In the genomic region with DNA sequence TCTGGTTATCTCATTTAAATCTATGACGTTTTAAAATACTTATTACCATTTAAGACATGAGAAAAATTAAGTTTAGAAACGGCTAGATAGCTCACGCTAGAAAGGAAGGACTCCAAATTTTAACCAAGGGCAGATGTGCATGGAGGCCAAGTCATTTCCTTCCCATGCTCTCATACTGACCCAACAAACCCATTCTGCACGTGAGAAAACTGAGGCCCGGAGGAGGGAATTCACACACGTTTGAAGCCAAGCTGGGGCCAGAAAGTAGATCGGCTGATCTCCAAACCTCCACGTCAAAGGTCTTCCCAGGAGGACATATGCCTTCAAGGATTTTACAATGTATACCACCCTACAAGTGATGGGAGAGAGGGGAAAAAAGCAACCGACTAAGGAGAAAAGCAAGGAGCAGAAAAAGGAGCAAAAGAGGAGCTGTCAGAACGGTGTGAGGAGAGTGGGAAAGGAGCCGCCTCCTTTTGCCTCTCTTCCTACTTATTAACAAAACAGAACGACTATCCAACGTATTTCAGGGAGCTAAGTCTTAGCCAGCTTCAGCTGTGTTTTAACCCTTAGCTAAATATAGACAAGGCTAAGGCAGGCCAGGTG, we compare ENCODE assay signal across 8 cellular contexts. TPM values are rescaled to one million over a fixed set of nuclear protein-coding genes. Genes with fewer than 3 reads are reported as not detected.
A peak's percentile ranks its signal among the peaks of the same experiment; 100 is the strongest.
DNase-seq lines count a peak whose midpoint lies in the region; ATAC-seq, FAIRE-seq and TF ChIP-seq lines count a peak whose summit lies in the region.

No MANE protein-coding gene starts in this region.

- no peak for TF ChIP-seq RAD21 in A549 (conservative IDR thresholded peaks at IDR 0.05 in 1 of 2, IDR thresholded peaks at IDR 0.05 in 1 of 2)

- ATAC-seq in A549 = peak in 1 of 2 experiments; percentile 37; a peak in 4 of 6 replicates
- ATAC-seq in upper lobe of right lung = no peak
- ATAC-seq in HG02852 (IDR thresholded peaks at IDR 0.05; ENCODE audit: unreplicated experiment) = no peak
- no peak for ATAC-seq in GM19463 (IDR thresholded peaks at IDR 0.05; ENCODE audit: unreplicated experiment)

- BruUV-seq in MCF 10A (replicated peaks; lab: Mats Ljungman, UMichigan) = TSS peak; percentile 81

- 57% methylated on average over 13 of the region's 13 CpGs for WGBS in A549 (ENCODE audit: missing lambda C conversion rate)
- WGBS in lower leg skin, 2 donors = 12 to 16% methylated on average over 13 of the region's 13 CpGs

- FAIRE-seq in A549 (lab: Jason Lieb, UNC) = no peak

- H3K4me3 ChIP-seq in A549 (peak overlapping the region; percentile 69), lower leg skin (ENCODE audit: low read depth, poor library complexity, severe bottlenecking) (peak overlapping the region; percentile 12), upper lobe of right lung (peak overlapping the region; percentile 88)

- H3K4me3 Mint-ChIP-seq in HFFc6 (peak overlapping the region; percentile 95), MCF 10A (ENCODE audit: unreplicated experiment) (peak overlapping the region; percentile 78)

- intact Hi-C loops in MCF 10A (cut with micrococcal nuclease) (loop anchor here (1.0 kb wide), 2 partner anchors 29 to 190 kb away; no protein-coding TSS in a partner anchor), lower leg skin (cut with DNase I; ENCODE audit: low total_unique reads) (no loop called here), upper lobe of right lung (cut with DNase I) (no loop called here)

- POLR2A ChIA-PET in A549 (lab: Yijun Ruan, JAX) = interaction anchor here (0.6 to 1.4 kb wide), 9 partner anchors 9 to 944 kb away, joined by 3 to 4 read pairs (median 3); a partner anchor contains a TSS
- POLR2A ChIA-PET in MCF 10A (lab: Yijun Ruan, JAX) = interaction anchor here (0.6 to 3.3 kb wide), 21 partner anchors 8 to 1964 kb away, joined by 3 to 32 read pairs (median 4); a partner anchor contains a TSS

- H3K36me3 ChIP-seq in upper lobe of right lung = peaks cover 22% of the 10 kb centered on the region

- TF ChIP-seq POLR2A in A549 (IDR thresholded peaks at IDR 0.05; ENCODE audit: low read length) (no peak), lower leg skin (IDR thresholded peaks at IDR 0.05) (no peak)

- H3K27me3 Mint-ChIP-seq in HFFc6 (ENCODE audit: insufficient read depth) (peaks cover 2% of the 10 kb centered on the region; the same call in 1 of the 2 replicates), MCF 10A (ENCODE audit: insufficient read depth, unreplicated experiment) (no peaks in the 10 kb centered on the region)

- peaks cover 22% of the 10 kb centered on the region for H3K4me1 Mint-ChIP-seq in HFFc6 (ENCODE audit: low read depth)
- peaks cover 12% of the 10 kb centered on the region for H3K4me1 Mint-ChIP-seq in MCF 10A (ENCODE audit: insufficient read depth, unreplicated experiment)

- no peak for TF ChIP-seq EP300 in A549 (IDR thresholded peaks at IDR 0.05)

- CTCF ChIA-PET in A549 (lab: Yijun Ruan, JAX) (interaction anchor here (1.2 to 1.9 kb wide), 4 partner anchors 29 to 98 kb away, joined by 3 to 12 read pairs (median 5); no protein-coding TSS in a partner anchor), MCF 10A (lab: Yijun Ruan, JAX) (interaction anchor here (0.9 to 2.1 kb wide), 2 partner anchors 28 to 33 kb away, joined by 3 to 20 read pairs; no protein-coding TSS in a partner anchor)

- H3K9me3 ChIP-seq in A549 (no peaks in the 10 kb centered on the region), upper lobe of right lung (no peaks in the 10 kb centered on the region)

- peak overlapping the region; percentile 84 for H3K4me2 ChIP-seq in A549

- TF ChIP-seq CTCF in A549 (IDR thresholded peaks at IDR 0.05) = no peak
- TF ChIP-seq CTCF in HFFc6 (IDR thresholded peaks at IDR 0.05) = no peak
- no peak for TF ChIP-seq CTCF in MCF 10A (IDR thresholded peaks at IDR 0.05; ENCODE audit: unreplicated experiment)
- no peak for TF ChIP-seq CTCF in lower leg skin (IDR thresholded peaks at IDR 0.05)
- no peak for TF ChIP-seq CTCF in upper lobe of right lung (IDR thresholded peaks at IDR 0.05)

- DNase-seq in A549 (ENCODE audit: low read depth in 1 of 2, low spot score in 1 of 2) (no peak), HFFc6 (no peak), MCF 10A (ENCODE audit: unreplicated experiment) (no peak), lower leg skin (ENCODE audit: low spot score in 2 of 2) (peak; percentile 28 to 72), upper lobe of right lung (no peak), midbrain (lab: John Stamatoyannopoulos, UW) (no peak)

- peaks cover 11% of the 10 kb centered on the region for H3K4me1 ChIP-seq in A549
- H3K4me1 ChIP-seq in upper lobe of right lung = peaks cover 14% of the 10 kb centered on the region

- H3K27ac ChIP-seq in A549 = peak overlapping the region; percentile 94 to 95
- peak overlapping the region; percentile 91 for H3K27ac ChIP-seq in upper lobe of right lung

- no peaks in the 10 kb centered on the region for H3K27me3 ChIP-seq in upper lobe of right lung

- H3K36me3 Mint-ChIP-seq in HFFc6 (ENCODE audit: low read depth) = peaks cover 15% of the 10 kb centered on the region
- H3K36me3 Mint-ChIP-seq in MCF 10A (ENCODE audit: insufficient read depth, unreplicated experiment) = peaks cover 27% of the 10 kb centered on the region

- H3K27ac Mint-ChIP-seq in HFFc6 (peak overlapping the region; percentile 91), MCF 10A (ENCODE audit: low read depth, unreplicated experiment) (peak overlapping the region; percentile 95)

- no peaks in the 10 kb centered on the region for H3K9me3 Mint-ChIP-seq in HFFc6
- H3K9me3 Mint-ChIP-seq in MCF 10A (ENCODE audit: unreplicated experiment) = no peaks in the 10 kb centered on the region

TF ChIP-seq in A549, 52 proteins besides CTCF, POLR2A, EP300 and RAD21:
- TF ChIP-seq, protein P1, sequence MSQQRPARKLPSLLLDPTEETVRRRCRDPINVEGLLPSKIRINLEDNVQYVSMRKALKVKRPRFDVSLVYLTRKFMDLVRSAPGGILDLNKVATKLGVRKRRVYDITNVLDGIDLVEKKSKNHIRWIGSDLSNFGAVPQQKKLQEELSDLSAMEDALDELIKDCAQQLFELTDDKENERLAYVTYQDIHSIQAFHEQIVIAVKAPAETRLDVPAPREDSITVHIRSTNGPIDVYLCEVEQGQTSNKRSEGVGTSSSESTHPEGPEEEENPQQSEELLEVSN (IDR thresholded peaks at IDR 0.05; ENCODE audit: borderline replicate concordance, low read depth) = no peak
- TF ChIP-seq TFCP2L1 (CRISPR knock-in tag; IDR thresholded peaks at IDR 0.05) (no peak; the same call in 1 of the 2 replicates), SMC3 (IDR thresholded peaks at IDR 0.05) (no peak), ZSCAN20 (CRISPR knock-in tag; IDR thresholded peaks at IDR 0.05) (no peak)
- TF ChIP-seq, protein P2, sequence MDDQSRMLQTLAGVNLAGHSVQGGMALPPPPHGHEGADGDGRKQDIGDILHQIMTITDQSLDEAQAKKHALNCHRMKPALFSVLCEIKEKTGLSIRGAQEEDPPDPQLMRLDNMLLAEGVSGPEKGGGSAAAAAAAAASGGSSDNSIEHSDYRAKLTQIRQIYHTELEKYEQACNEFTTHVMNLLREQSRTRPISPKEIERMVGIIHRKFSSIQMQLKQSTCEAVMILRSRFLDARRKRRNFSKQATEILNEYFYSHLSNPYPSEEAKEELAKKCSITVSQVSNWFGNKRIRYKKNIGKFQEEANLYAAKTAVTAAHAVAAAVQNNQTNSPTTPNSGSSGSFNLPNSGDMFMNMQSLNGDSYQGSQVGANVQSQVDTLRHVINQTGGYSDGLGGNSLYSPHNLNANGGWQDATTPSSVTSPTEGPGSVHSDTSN (IDR thresholded peaks at IDR 0.05) = no peak

RNA-seq across cellular contexts. Expression of a gene that starts 0.6 kb away (rescaled TPM):
- 30.5 and 34.8 TPM in 2 replicates for polyA plus RNA-seq in A549 (2011; rRNA removed)
- 9.5 and 10.6 TPM in 2 replicates for polyA plus RNA-seq in A549 (2012; cell fraction: cytosol; rRNA removed)
- polyA plus RNA-seq in A549 (2012; cell fraction: nucleus; rRNA removed) = 6.0 and 10.2 TPM in 2 replicates
- polyA plus RNA-seq in A549 (2017; fragmentation: RNase III; extraction: RNeasy Plus Mini Kit Qiagen cat#74134 plus additional on column Dnase treatment) = 16.1 to 16.8 TPM (median 16.2 TPM) in 3 replicates
- 6.3 and 8.2 TPM in 2 replicates for polyA minus RNA-seq in A549 (2011; rRNA and poly(A)+ RNA removed)
- 10 to 100 TPM in 5 of 6 experiments, 1 to 10 TPM in 1; 9.8 to 12.9 (median 11.7) TPM for total RNA-seq in HFFc6 (2021; fragmentation: NEBNext Ultra II Directional; extraction: Animal tissue kit (Norgen Biotek cat#: 25700))
- total RNA-seq in MCF 10A (2022) = 17.9 and 23.2 TPM in 2 replicates
- total RNA-seq in lower leg skin = 10 to 100 TPM; 17.6 to 23.1 (median 19.4) TPM
- 23.4 TPM for total RNA-seq in upper lobe of right lung

RNA-seq across cellular contexts. Expression of a gene that starts 45.8 kb away (rescaled TPM):
- polyA plus RNA-seq in A549 (2011; rRNA removed) (80.0 and 87.9 TPM in 2 replicates), A549 (2017; fragmentation: RNase III; extraction: RNeasy Plus Mini Kit Qiagen cat#74134 plus additional on column Dnase treatment) (13.1 to 19.8 TPM (median 19.1 TPM) in 3 replicates)
- 15.4 and 15.5 TPM in 2 replicates for polyA plus RNA-seq in A549 (2012; cell fraction: cytosol; rRNA removed)
- polyA plus RNA-seq in A549 (2012; cell fraction: nucleus; rRNA removed) = 3.5 and 7.5 TPM in 2 replicates
- polyA minus RNA-seq in A549 (2011; rRNA and poly(A)+ RNA removed) = 5.2 and 5.8 TPM in 2 replicates
- total RNA-seq in HFFc6 (2021; fragmentation: NEBNext Ultra II Directional; extraction: Animal tissue kit (Norgen Biotek cat#: 25700)) = under 1 TPM in 5 of 6 experiments, not detected in 1; 0.20 to 0.47 (median 0.33) TPM
- total RNA-seq in MCF 10A (2022) (9.5 and 13.8 TPM in 2 replicates), lower leg skin (under 1 TPM in 1 of 4 donors, not detected in 3; 0.49 TPM), upper lobe of right lung (1.6 TPM)

Comparison
In these comparisons a context has a peak if more than half of its experiments do, and no peak if none do; other contexts are left out.
1. DNase-seq: peak in lower leg skin (2 of 2); none in A549 (0 of 2), HFFc6 (single experiment), MCF 10A (single experiment), upper lobe of right lung (single experiment) and midbrain (single experiment).
2. H3K4me3 ChIP-seq: peak in every context shown above with its lines; median percentile 88 in upper lobe of right lung; 69 in A549; 12 in lower leg skin.